In the genomic region with DNA sequence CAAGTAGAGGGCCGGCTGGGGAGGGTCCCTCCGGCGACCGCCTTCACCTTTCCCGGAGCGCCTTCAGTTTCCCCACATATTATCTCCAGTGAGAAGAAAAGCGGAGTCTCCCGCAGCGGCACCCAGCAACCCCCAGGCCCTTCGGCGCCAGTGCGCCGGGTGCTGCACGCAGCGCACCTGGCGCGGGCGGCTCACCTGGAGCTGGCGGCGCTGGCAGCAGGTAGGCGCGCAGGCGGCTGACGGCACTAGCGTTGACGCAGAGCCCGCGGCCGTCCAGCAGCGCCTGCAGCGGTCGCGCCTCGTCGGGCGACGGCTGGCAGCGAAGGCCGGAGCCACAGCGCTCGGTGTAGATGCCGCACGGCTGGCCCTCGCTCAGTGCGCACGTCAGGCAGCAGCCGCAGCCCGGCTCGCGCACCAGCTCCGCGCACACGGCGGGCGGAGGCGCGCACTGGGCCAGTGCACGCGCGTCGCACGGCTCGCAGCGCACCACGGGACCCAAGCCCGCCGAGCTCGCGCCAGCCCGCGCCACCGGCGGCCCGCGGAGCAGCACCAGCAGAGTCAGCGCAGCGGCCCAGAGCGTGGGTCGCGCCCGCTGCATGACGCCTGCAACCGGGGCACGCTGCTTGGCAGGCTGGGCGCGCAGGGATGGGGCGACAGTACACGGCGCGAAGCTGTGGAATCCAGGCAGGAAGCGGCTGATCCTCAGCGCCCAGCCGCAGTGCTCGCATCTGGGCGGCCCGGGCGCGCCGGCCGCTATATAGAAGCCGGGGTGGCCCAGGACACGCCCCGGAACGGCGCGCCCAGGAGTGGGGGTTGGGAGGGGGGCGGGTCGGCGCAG, we compare ENCODE assay signal across 8 cellular contexts. TPM values are rescaled to one million over a fixed set of nuclear protein-coding genes. Genes with fewer than 3 reads are reported as not detected.
DNase-seq lines count a peak whose midpoint lies in the region; ATAC-seq, FAIRE-seq and TF ChIP-seq lines count a peak whose summit lies in the region.

A gene with protein sequence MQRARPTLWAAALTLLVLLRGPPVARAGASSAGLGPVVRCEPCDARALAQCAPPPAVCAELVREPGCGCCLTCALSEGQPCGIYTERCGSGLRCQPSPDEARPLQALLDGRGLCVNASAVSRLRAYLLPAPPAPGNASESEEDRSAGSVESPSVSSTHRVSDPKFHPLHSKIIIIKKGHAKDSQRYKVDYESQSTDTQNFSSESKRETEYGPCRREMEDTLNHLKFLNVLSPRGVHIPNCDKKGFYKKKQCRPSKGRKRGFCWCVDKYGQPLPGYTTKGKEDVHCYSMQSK (minus strand): TSS at position 730 of the 838 bp plus-strand sequence. CDS start 132 bp downstream, at position 598.

- FAIRE-seq in endothelial cell of umbilical vein (lab: Jason Lieb, UNC), result peak; percentile 49

- no TSS peak for BruUV-seq in endothelial cell of umbilical vein (replicated peaks; lab: Mats Ljungman, UMichigan)

- peak within 1 kb of the TSS; percentile 82 for H3K4me2 ChIP-seq in endothelial cell of umbilical vein (ENCODE audit: insufficient read depth, low read length)

- H3K27ac ChIP-seq in HEK293 (ENCODE audit: extremely low read depth, low read depth, low read length) (peak within 1 kb of the TSS; percentile 27; the same call in 1 of the 2 replicates), endothelial cell of umbilical vein (ENCODE audit: insufficient read depth, low read depth, low read length) (no peak within 1 kb of the TSS), transverse colon (peak within 1 kb of the TSS; percentile 48 to 76 (median 56))

- CTCF ChIA-PET in HEK293 (lab: Yijun Ruan, JAX), result interaction anchor here (0.6 to 3.9 kb wide), 18 partner anchors 8 to 1314 kb away, joined by 3 to 15 read pairs (median 4); no protein-coding TSS in a partner anchor
- CTCF ChIA-PET in endothelial cell of umbilical vein (lab: Charles Lee), result interaction anchor here (0.6 to 8.6 kb wide), 10 partner anchors 31 to 1346 kb away, joined by 3 to 149 read pairs (median 13); a partner anchor contains a TSS

- no peak within 1 kb of the TSS for H3K9ac ChIP-seq in endothelial cell of umbilical vein (replicated peaks; ENCODE audit: extremely low read depth, insufficient read depth, low read length)

- TF ChIP-seq CTCF in HEK293 (tag by site-specific recombination; IDR thresholded peaks at IDR 0.05) (no peak), endothelial cell of umbilical vein (IDR thresholded peaks at IDR 0.05; ENCODE audit: extremely low read depth in 1 of 2, insufficient read depth in 1 of 2, low read depth in 1 of 2, low read length in 2 of 2) (no peak), transverse colon (IDR thresholded peaks at IDR 0.05) (no peak)

- intact Hi-C loops in endothelial cell of umbilical vein (cut with micrococcal nuclease), result loop anchor here (5.0 to 10.0 kb wide), 2 partner anchors 204 to 657 kb away; no protein-coding TSS in a partner anchor
- intact Hi-C loops in transverse colon (cut with DNase I; ENCODE audit: low total_unique reads), result no loop called here

- no peaks in the 10 kb centered on the region for H3K9me1 ChIP-seq in endothelial cell of umbilical vein (replicated peaks; ENCODE audit: control insufficient read depth, extremely low read depth, insufficient read depth, low read length)

- H3K4me3 ChIP-seq in HEK293 (ENCODE audit: low read depth, low read length) (peak within 1 kb of the TSS; percentile 57), endothelial cell of umbilical vein (replicated peaks in 1 of 3; ENCODE audit: insufficient read depth in 1 of 3, low read depth in 1 of 3, low read length in 3 of 3) (peak within 1 kb of the TSS in 2 of 3 experiments; percentile 34 to 52), transverse colon (peak within 1 kb of the TSS; percentile 26 to 58 (median 42))

- in situ Hi-C loops in transverse colon (cut with MboI; ENCODE audit: low pct_ligation_motif_present in 1 of 4, low pct_unique_long_range_greater_than_20kb in 1 of 4, low sequenced_read_pairs in 3 of 4), result loop anchor here in 3 of 4 donors (5.0 to 25.0 kb wide), 5 partner anchors 432 to 1267 kb away; no protein-coding TSS in a partner anchor

- no peaks in the 10 kb centered on the region for H3K36me3 ChIP-seq in HEK293 (ENCODE audit: control insufficient read depth in 2 of 2, insufficient read depth in 1 of 2, low read length in 2 of 2)
- H3K36me3 ChIP-seq in endothelial cell of umbilical vein (ENCODE audit: control insufficient read depth in 2 of 2, extremely low read depth in 1 of 2, insufficient read depth in 2 of 2, low read length in 2 of 2), result no peaks in the 10 kb centered on the region
- H3K36me3 ChIP-seq in transverse colon, result no peaks in the 10 kb centered on the region

- 3% methylated on average over 40 of the region's 109 CpGs; no CpG with 5 or more reads in 1 of the 2 donors for WGBS in transverse colon (ENCODE audit: low coverage in 1 of 2), 2 donors

- no peak for TF ChIP-seq EP300 in transverse colon (IDR thresholded peaks at IDR 0.05; ENCODE audit: low read depth)

- no peaks in the 10 kb centered on the region for H4K20me1 ChIP-seq in endothelial cell of umbilical vein (replicated peaks; ENCODE audit: control insufficient read depth, extremely low read depth, insufficient read depth, low read length)

- H3K4me1 ChIP-seq in HEK293 (ENCODE audit: control insufficient read depth, insufficient read depth, low read length) (peaks cover 3% of the 10 kb centered on the region; the same call in 1 of the 2 replicates), endothelial cell of umbilical vein (ENCODE audit: control insufficient read depth, extremely low read depth, insufficient read depth, low read length) (peaks cover 28% of the 10 kb centered on the region), transverse colon (peaks cover 0 to 29% (median 20%) of the 10 kb centered on the region in 4 donors)

- DNase-seq in AG20443 (ENCODE audit: low spot score), result peak; percentile 88
- peak; percentile 14 for DNase-seq in T1000 (lab: John Stamatoyannopoulos, UW)
- peak; percentile 54 for DNase-seq in endothelial cell of umbilical vein (ENCODE audit: low read depth, low spot score)
- no peak for DNase-seq in mesenteric fat pad (ENCODE audit: low spot score)
- no peak for DNase-seq in transverse colon
- DNase-seq in NCI-H1694 treated with DMSO at 0.1 percent for 48 hours (lab: John Stamatoyannopoulos, UW), result no peak

- H3K79me2 ChIP-seq in endothelial cell of umbilical vein (ENCODE audit: control insufficient read depth, insufficient read depth, low read length), result no peaks in the 10 kb centered on the region

- POLR2A ChIA-PET in HEK293 (lab: Yijun Ruan, JAX), result no interaction called here
- POLR2A ChIA-PET in endothelial cell of umbilical vein (lab: Charles Lee), result no interaction called here

- H3K27me3 ChIP-seq in endothelial cell of umbilical vein (ENCODE audit: control insufficient read depth in 2 of 2, insufficient read depth in 2 of 2, low read length in 2 of 2) (peaks cover 33 to 52% of the 10 kb centered on the region in 2 experiments), transverse colon (peaks cover 62% of the 10 kb centered on the region)

- H3K9me3 ChIP-seq in HEK293 (ENCODE audit: control insufficient read depth, insufficient read depth, low read depth, low read length) (no peaks in the 10 kb centered on the region), endothelial cell of umbilical vein (replicated peaks; ENCODE audit: control insufficient read depth, insufficient read depth, low read length) (no peaks in the 10 kb centered on the region), transverse colon (no peaks in the 10 kb centered on the region)

- TF ChIP-seq POLR2A in endothelial cell of umbilical vein (IDR thresholded peaks at IDR 0.05; ENCODE audit: low read depth, low read length) (no peak), transverse colon (IDR thresholded peaks at IDR 0.05) (peak; percentile 28)

- H2AFZ ChIP-seq in endothelial cell of umbilical vein (ENCODE audit: low read depth, low read length), result peak within 1 kb of the TSS; percentile 71

- dilution Hi-C loops in endothelial cell of umbilical vein (cut with MboI; ENCODE audit: extremely low pct_ligation_motif_present, low sequenced_read_pairs), result no loop called here

- ATAC-seq in GM21447 (IDR thresholded peaks at IDR 0.05; ENCODE audit: unreplicated experiment), result no peak

TF ChIP-seq in HEK293, 187 proteins besides CTCF, POLR2A, EP300 and RAD21 (continues in another document):
- TF ChIP-seq OSR2 (tag by site-specific recombination; IDR thresholded peaks at IDR 0.05), result no peak
- 0 out of 2 replicates have a peak, but pooled peaks have one; percentile 74 for TF ChIP-seq HOXC10 (CRISPR knock-in tag; IDR thresholded peaks at IDR 0.05)

TF ChIP-seq in endothelial cell of umbilical vein, 7 proteins besides CTCF, POLR2A, EP300 and RAD21:
- TF ChIP-seq FOS (IDR thresholded peaks at IDR 0.05; ENCODE audit: borderline replicate concordance, insufficient read depth, low read length), result no peak
- TF ChIP-seq EZH2 (IDR thresholded peaks at IDR 0.05; ENCODE audit: borderline replicate concordance, low read depth, low read length, severe bottlenecking), result peak; percentile 70

RNA-seq across cellular contexts. Expression of the gene that starts here (rescaled TPM):
- total RNA-seq in endothelial cell of umbilical vein (8.1 and 10.1 TPM in 2 replicates), mesenteric fat pad (223 TPM), transverse colon (100 to 1,000 TPM in 1 of 4 donors, 10 to 100 TPM in 3; 25.4 to 118 (median 57.6) TPM)
- 3.0 and 3.4 TPM in 2 replicates for polyA plus RNA-seq in endothelial cell of umbilical vein
- 4.6 and 5.3 TPM in 2 replicates for polyA plus RNA-seq in endothelial cell of umbilical vein (2011; cell fraction: cytosol; rRNA removed)
- polyA plus RNA-seq in endothelial cell of umbilical vein (2011; cell fraction: nucleus; rRNA removed), result 7.2 and 7.5 TPM in 2 replicates
- 5.1 and 9.2 TPM in 2 replicates for polyA plus RNA-seq in endothelial cell of umbilical vein (2012)
- polyA minus RNA-seq in endothelial cell of umbilical vein, result 2.1 and 2.2 TPM in 2 replicates
- 46.0 TPM for polyA minus RNA-seq in endothelial cell of umbilical vein (2011; cell fraction: cytosol; rRNA and poly(A)+ RNA removed)
- polyA minus RNA-seq in endothelial cell of umbilical vein (2011; cell fraction: nucleus; rRNA and poly(A)+ RNA removed), result 4.3 and 7.6 TPM in 2 replicates

Comparison
In these comparisons a context has a peak if more than half of its experiments do, and no peak if none do; other contexts are left out.
1. DNase-seq: peak in AG20443 (single experiment), T1000 (single experiment) and endothelial cell of umbilical vein (single experiment); none in mesenteric fat pad (single experiment), transverse colon (single experiment) and NCI-H1694 treated with DMSO at 0.1 percent for 48 hours (single experiment).
2. Peak in every context shown above with its lines, with median percentiles within 50 percentile points of each other: H3K4me3 ChIP-seq.